ENCODE assay signal across 9 cellular contexts in the genomic region with DNA sequence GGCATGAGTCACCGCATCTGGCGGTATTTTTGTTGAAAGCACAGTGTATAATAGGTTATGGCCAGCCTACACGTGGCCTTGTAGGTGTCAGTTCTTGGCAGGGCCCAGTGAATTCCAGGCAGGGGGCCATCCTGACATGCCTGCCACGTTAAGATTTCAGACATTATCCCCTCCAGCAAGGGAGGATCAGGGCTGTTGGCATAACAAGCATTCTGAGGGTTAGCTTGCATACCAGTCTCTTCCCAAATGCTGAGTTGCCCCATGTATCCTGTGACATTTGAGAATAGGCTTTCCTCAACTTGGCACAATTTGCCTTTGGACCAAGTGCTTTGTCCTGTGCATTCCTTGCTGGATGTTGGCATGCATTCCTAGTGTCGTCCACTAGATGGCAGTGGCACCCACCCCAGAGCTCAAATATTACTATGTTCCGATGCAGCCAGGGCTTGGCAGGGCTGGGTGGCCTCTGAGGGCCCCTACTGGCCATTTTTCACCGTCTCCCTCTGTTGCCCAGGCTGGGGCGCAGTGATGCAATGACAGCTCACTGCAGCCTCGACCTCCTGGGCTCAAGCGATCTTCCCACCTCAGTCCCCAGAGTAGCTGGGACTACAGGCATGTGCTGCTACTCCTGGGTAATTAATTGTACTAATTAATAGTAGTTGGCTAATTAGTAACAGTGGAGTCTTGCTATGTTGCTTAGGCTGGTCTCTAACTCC. TPM values are rescaled to one million over a fixed set of nuclear protein-coding genes. Genes with fewer than 3 reads are reported as not detected.
DNase-seq lines count a peak whose midpoint lies in the region; ATAC-seq and TF ChIP-seq lines count a peak whose summit lies in the region.
"Had no signal": no experiment of that assay in that cellular context is flagged by ENCODE, and none has a peak within 500 bp of the region (broad histone marks: within the 10 kb centered on the region; RNA-seq: fewer than 3 reads in every experiment).

No MANE protein-coding gene starts in this region.

- no peak overlapping the region for H2BK20ac ChIP-seq in H9 (ENCODE audit: low read depth, low read length, poor library complexity, severe bottlenecking)

- no peak overlapping the region for H3K18ac ChIP-seq in H9 (ENCODE audit: insufficient read length, low read depth, low read length)

- no peaks in the 10 kb centered on the region for H3K27me3 ChIP-seq in H9 (ENCODE audit: insufficient read depth, low read length)
- H3K27me3 ChIP-seq in right atrium auricular region = no peaks in the 10 kb centered on the region

- no peak overlapping the region for H2BK12ac ChIP-seq in H9 (ENCODE audit: insufficient read length, low read depth, low read length)

- WGBS in H9 (ENCODE audit: extremely low coverage, insufficient read length, low lambda C conversion rate) = no CpG with 5 or more reads among the region's 10 CpGs

- H3K23me2 ChIP-seq in H9 (ENCODE audit: insufficient read length, low read depth, low read length, poor library complexity, severe bottlenecking) = peaks cover under 1% of the 10 kb centered on the region

- intact Hi-C loops in sciatic nerve (cut with DNase I) = no loop called here

- no peak overlapping the region for H3K56ac ChIP-seq in H9 (ENCODE audit: insufficient read length, low read depth, low read length)

- no peak overlapping the region for H3K4ac ChIP-seq in H9 (ENCODE audit: low read depth, low read length)

- H3K9ac ChIP-seq in H9 (ENCODE audit: extremely low read depth, insufficient read length, low read length) = no peak overlapping the region

- TF ChIP-seq CTCF in H9 (conservative IDR thresholded peaks at IDR 0.05) = peak; percentile 100
- TF ChIP-seq CTCF in right atrium auricular region (IDR thresholded peaks at IDR 0.05) = peak; percentile 85 to 98

- no peak overlapping the region for H2AK5ac ChIP-seq in H9 (ENCODE audit: insufficient read length, low read length)

- no peaks in the 10 kb centered on the region; the same call in 1 of the 2 replicates for H3K4me1 ChIP-seq in H9 (ENCODE audit: insufficient read depth, low read length)
- H3K4me1 ChIP-seq in right atrium auricular region = no peaks in the 10 kb centered on the region

- peak overlapping the region in 2 of 3 experiments; percentile 31 to 57; a peak in 2 of 7 replicates for H3K27ac Mint-ChIP-seq in H9
- H3K27ac Mint-ChIP-seq: dendritic cell treated with granulocyte-macrophage colony-stimulating factor and Interleukin-4, amounts not matched to agents 40 ng/mL and 50 ng/mL, for 4 days had no signal

- no peak overlapping the region for H2BK5ac ChIP-seq in H9 (ENCODE audit: insufficient read length, low read length)

- no peak overlapping the region for H4K91ac ChIP-seq in H9 (ENCODE audit: insufficient read length, low read depth, low read length)

- H4K20me1 ChIP-seq in H9 (ENCODE audit: control insufficient read depth, insufficient read depth, insufficient read length) = no peaks in the 10 kb centered on the region

- H2BK120ac ChIP-seq in H9 (ENCODE audit: low read depth, low read length, poor library complexity, severe bottlenecking) = no peak overlapping the region

- no peak overlapping the region for H2BK15ac ChIP-seq in H9 (ENCODE audit: low read depth, low read length)

- no peak overlapping the region for H4K8ac ChIP-seq in H9 (replicated peaks; ENCODE audit: insufficient read length, low read depth, low read length)

- H3K27me3 Mint-ChIP-seq in H9 (ENCODE audit: low read depth) = 0 out of 2 replicates have a peak, but pooled peaks cover 2% of the 10 kb centered on the region

- H3T11ph ChIP-seq in H9 (ENCODE audit: low read length) = no peak overlapping the region

- H3K4me3 Mint-ChIP-seq in H9 = no peak overlapping the region
- H3K4me3 Mint-ChIP-seq: dendritic cell treated with granulocyte-macrophage colony-stimulating factor and Interleukin-4, amounts not matched to agents 40 ng/mL and 50 ng/mL, for 4 days had no signal

- no peak overlapping the region for H3K4me3 ChIP-seq in right atrium auricular region

- no peaks in the 10 kb centered on the region for H3K36me3 ChIP-seq in right atrium auricular region

- peaks cover 2 to 19% (median 4%) of the 10 kb centered on the region in 3 experiments; a peak in 5 of 7 replicates for H3K36me3 Mint-ChIP-seq in H9 (ENCODE audit: insufficient read depth in 1 of 3, low read depth in 3 of 3)

- peaks cover 0 to 3% of the 10 kb centered on the region in 2 experiments; a peak in 4 of 5 replicates for H3K9me3 Mint-ChIP-seq in H9
- H3K9me3 Mint-ChIP-seq: dendritic cell treated with granulocyte-macrophage colony-stimulating factor and Interleukin-4, amounts not matched to agents 40 ng/mL and 50 ng/mL, for 4 days had no signal

- no peak overlapping the region for H3K4me2 ChIP-seq in H9 (ENCODE audit: insufficient read depth, insufficient read length, low read length)

- H3K79me2 ChIP-seq in H9 (ENCODE audit: insufficient read depth, low read length) = no peaks in the 10 kb centered on the region

- peak; percentile 52 for DNase-seq in DMS153 (lab: John Stamatoyannopoulos, UW)
- peak; percentile 96 for DNase-seq in H9
- DNase-seq in NCI-H1694 treated with DMSO at 0.1 percent for 48 hours (lab: John Stamatoyannopoulos, UW) = peak; percentile 30
- DNase-seq in T-helper 22 cell (ENCODE audit: low read depth) = peak; percentile 38
- peak in 55 of 58 donors; percentile 29 to 87 (median 70) for DNase-seq in anterior cingulate cortex (lab: John Stamatoyannopoulos, UW)
- DNase-seq in right atrium auricular region (ENCODE audit: low spot score) = peak; percentile 81
- DNase-seq in sciatic nerve (ENCODE audit: low spot score) = peak; percentile 84
- no peak for DNase-seq in cortex of kidney (lab: John Stamatoyannopoulos, UW)

- H3K27ac ChIP-seq in H9 (ENCODE audit: insufficient read length, low read depth, low read length) (no peak overlapping the region), right atrium auricular region (no peak overlapping the region)

- no peaks in the 10 kb centered on the region for H3K79me1 ChIP-seq in H9 (ENCODE audit: insufficient read depth, low read depth, low read length, poor library complexity, severe bottlenecking)

- ATAC-seq in sciatic nerve = peak; percentile 92

- peaks cover 8 to 12% of the 10 kb centered on the region in 2 experiments for H3K4me1 Mint-ChIP-seq in H9

- no peak overlapping the region for H2AFZ ChIP-seq in H9 (ENCODE audit: low read length)

- H3K9me3 ChIP-seq in H9 (ENCODE audit: control insufficient read depth, low read depth, low read length) (no peaks in the 10 kb centered on the region), right atrium auricular region (no peaks in the 10 kb centered on the region)

- no peak overlapping the region for H3K23ac ChIP-seq in H9 (ENCODE audit: insufficient read length, low read depth, low read length)

- H3K14ac ChIP-seq in H9 (ENCODE audit: insufficient read depth, low read length) = no peak overlapping the region

- H4K5ac ChIP-seq in H9 (ENCODE audit: insufficient read length, low read depth, low read length) = no peak overlapping the region

RNA-seq across cellular contexts. Expression of a gene that starts 31.2 kb away (rescaled TPM):
- 3.6 and 4.0 TPM in 2 replicates for total RNA-seq in H9 (2021)
- 1 to 10 TPM in 1 of 2 donors, under 1 TPM in 1; 0.19 to 1.1 TPM for total RNA-seq in right atrium auricular region
- total RNA-seq in sciatic nerve = 1.7 TPM
